In the genomic region with DNA sequence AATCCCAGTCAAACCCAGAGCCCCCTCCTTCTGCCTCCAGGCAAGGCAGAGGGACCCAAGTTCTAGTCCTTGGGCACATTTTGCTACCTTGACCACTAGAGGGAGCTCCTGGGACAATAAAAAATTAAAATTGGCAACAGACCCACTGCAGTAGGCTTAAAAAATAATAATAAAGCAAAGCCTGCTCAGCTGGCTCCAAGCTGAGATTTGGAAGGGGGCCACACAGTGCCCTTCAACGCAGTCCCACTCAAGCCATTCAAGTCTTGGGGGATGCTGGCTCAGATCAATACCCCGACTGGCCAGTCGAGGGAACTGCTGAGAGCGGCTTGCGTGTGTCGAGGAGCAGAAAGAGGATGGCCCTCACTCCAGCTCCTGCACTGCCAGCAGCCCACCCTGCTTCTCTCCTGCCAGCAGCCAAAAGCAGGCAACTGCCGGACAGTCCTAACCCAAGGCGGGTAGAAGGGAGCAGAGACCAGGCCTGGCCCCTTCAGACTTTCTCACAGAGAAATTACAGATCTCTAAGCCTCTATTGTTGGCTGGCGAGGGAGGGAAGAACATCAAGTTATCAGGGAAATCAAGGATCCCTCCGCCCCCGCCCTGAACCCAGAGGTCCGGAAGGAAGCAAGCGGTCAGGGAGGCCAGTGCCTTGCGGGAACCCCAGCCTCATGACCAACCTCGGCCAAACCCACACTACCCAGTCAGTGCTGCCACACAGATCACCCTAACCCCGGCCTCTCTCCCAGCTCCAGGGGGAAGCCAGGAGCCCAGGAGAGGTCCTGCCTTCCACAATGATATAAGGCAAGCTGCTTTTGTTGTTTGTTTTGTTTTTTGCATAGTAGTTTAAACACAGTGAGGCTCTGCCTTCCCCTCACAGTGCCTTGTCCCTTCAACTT, we compare ENCODE assay signal across 8 cellular contexts. TPM values are rescaled to one million over a fixed set of nuclear protein-coding genes. Genes with fewer than 3 reads are reported as not detected.
DNase-seq lines count a peak whose midpoint lies in the region; ATAC-seq, FAIRE-seq and TF ChIP-seq lines count a peak whose summit lies in the region.

No MANE protein-coding gene starts in this region.

- H4K20me1 ChIP-seq in keratinocyte (ENCODE audit: control insufficient read depth, extremely low read depth, insufficient read depth, low read length), result peaks cover 3% of the 10 kb centered on the region

- dilution Hi-C loops in keratinocyte (cut with MboI; ENCODE audit: extremely low pct_ligation_motif_present, low sequenced_read_pairs), result no loop called here

- H3K9me3 ChIP-seq in keratinocyte (ENCODE audit: control insufficient read depth, low read depth, low read length), result no peaks in the 10 kb centered on the region

- no peak overlapping the region for H2AFZ ChIP-seq in keratinocyte (ENCODE audit: control insufficient read depth, low read length)

- DNase-seq in GM03348 (ENCODE audit: low spot score) (peak; percentile 75), NCI-H128 (lab: John Stamatoyannopoulos, UW; ENCODE audit: unreplicated experiment) (peak; percentile 58), bronchial epithelial cell (ENCODE audit: low read depth) (peak; percentile 43), keratinocyte (ENCODE audit: low read depth, low spot score) (no peak)
- DNase-seq in stimulated activated CD4-positive, alpha-beta T cell treated with anti-CD3 and anti-CD28 coated beads, Interleukin-1b, Interleukin-23, amount 100 ng/mL, for 4 hours (ENCODE audit: low read depth in 2 of 2), result peak; percentile 20 to 69

- H3K27me3 ChIP-seq in bronchial epithelial cell (ENCODE audit: control insufficient read depth, insufficient read depth, low read length) (no peaks in the 10 kb centered on the region), keratinocyte (ENCODE audit: control insufficient read depth, extremely low read depth, insufficient read depth, low read length) (no peaks in the 10 kb centered on the region)

- TF ChIP-seq CTCF in VCaP (conservative IDR thresholded peaks at IDR 0.05) (peak; percentile 86), bronchial epithelial cell (IDR thresholded peaks at IDR 0.05; ENCODE audit: insufficient read depth, low read length, severe bottlenecking) (peak; percentile 63), keratinocyte (optimal IDR thresholded peaks at IDR 0.05 in 1 of 3, IDR thresholded peaks at IDR 0.05 in 1 of 3, conservative IDR thresholded peaks at IDR 0.05 in 1 of 3; ENCODE audit: extremely low read depth in 1 of 3, insufficient read depth in 2 of 3, low read length in 3 of 3) (peak; percentile 41 to 83 (median 56))

- no peak overlapping the region for H3K9ac ChIP-seq in keratinocyte (ENCODE audit: control insufficient read depth, extremely low read depth, insufficient read depth, low read length)

- no peaks in the 10 kb centered on the region for H3K9me1 ChIP-seq in keratinocyte (ENCODE audit: control insufficient read depth, extremely low read depth, insufficient read depth, low read length)

- FAIRE-seq in bronchial epithelial cell (lab: Jason Lieb, UNC) (no peak), keratinocyte (lab: Jason Lieb, UNC) (no peak)

- peaks cover 35% of the 10 kb centered on the region for H3K36me3 ChIP-seq in bronchial epithelial cell (ENCODE audit: control insufficient read depth, insufficient read depth, low read length)
- peaks cover 39 to 59% of the 10 kb centered on the region in 2 experiments for H3K36me3 ChIP-seq in keratinocyte (ENCODE audit: control insufficient read depth in 2 of 2, extremely low read depth in 1 of 2, insufficient read depth in 2 of 2, low read length in 2 of 2)

- H3K4me1 ChIP-seq in keratinocyte (ENCODE audit: control insufficient read depth, extremely low read depth, insufficient read depth, low read length), result peaks cover 17% of the 10 kb centered on the region

- H3K4me3 ChIP-seq in bronchial epithelial cell (ENCODE audit: low read depth, low read length) (no peak overlapping the region), keratinocyte (ENCODE audit: control insufficient read depth in 2 of 3, extremely low read depth in 1 of 3, insufficient read depth in 2 of 3, low read depth in 1 of 3, low read length in 3 of 3) (no peak overlapping the region)

- peaks cover 31% of the 10 kb centered on the region for H3K79me2 ChIP-seq in keratinocyte (ENCODE audit: control insufficient read depth, insufficient read depth, low read length)

- H3K27ac ChIP-seq in VCaP (peak overlapping the region; percentile 56), keratinocyte (ENCODE audit: control insufficient read depth, insufficient read depth, low read length) (no peak overlapping the region)

- ATAC-seq in GM21825 (IDR thresholded peaks at IDR 0.05; ENCODE audit: unreplicated experiment), result no peak
- ATAC-seq in GM19395 (IDR thresholded peaks at IDR 0.05; ENCODE audit: unreplicated experiment), result no peak

- H3K4me2 ChIP-seq in keratinocyte (ENCODE audit: control insufficient read depth, extremely low read depth, insufficient read depth, low read depth, low read length), result no peak overlapping the region

RNA-seq across cellular contexts. Expression of a gene that starts 4.9 kb away (rescaled TPM):
- 15.8 and 30.6 TPM in 2 replicates for total RNA-seq in bronchial epithelial cell
- polyA plus RNA-seq in keratinocyte, result 38.7 to 91.9 TPM (median 52.7 TPM) in 3 replicates
- polyA plus RNA-seq in keratinocyte (2011; ENCODE audit: low read depth), result 23.4 TPM
- 32.0 and 62.6 TPM in 2 replicates for polyA plus RNA-seq in keratinocyte (2011; cell fraction: cytosol; rRNA removed)
- 62.5 and 83.1 TPM in 2 replicates for polyA plus RNA-seq in keratinocyte (2011; cell fraction: nucleus; rRNA removed)
- 44.0 and 48.3 TPM in 2 replicates for polyA plus RNA-seq in keratinocyte (2012; ENCODE audit: low replicate concordance)
- 48.6 to 89.0 TPM (median 74.9 TPM) in 3 replicates for polyA minus RNA-seq in keratinocyte
- polyA minus RNA-seq in keratinocyte (2011; cell fraction: cytosol; rRNA and poly(A)+ RNA removed), result 91.9 TPM
- polyA minus RNA-seq in keratinocyte (2011; cell fraction: nucleus; rRNA and poly(A)+ RNA removed), result 65.3 and 76.2 TPM in 2 replicates

RNA-seq across cellular contexts. Expression of a gene that starts 47.8 kb away (rescaled TPM):
- not detected in 2 replicates for total RNA-seq in bronchial epithelial cell
- polyA plus RNA-seq in keratinocyte, result not detected in 3 replicates
- not detected for polyA plus RNA-seq in keratinocyte (2011; ENCODE audit: low read depth)
- not detected in 2 replicates for polyA plus RNA-seq in keratinocyte (2011; cell fraction: cytosol; rRNA removed)
- polyA plus RNA-seq in keratinocyte (2011; cell fraction: nucleus; rRNA removed), result not detected in 2 replicates
- not detected in 2 replicates for polyA plus RNA-seq in keratinocyte (2012; ENCODE audit: low replicate concordance)
- polyA minus RNA-seq in keratinocyte, result not detected in 3 replicates
- polyA minus RNA-seq in keratinocyte (2011; cell fraction: cytosol; rRNA and poly(A)+ RNA removed), result not detected
- polyA minus RNA-seq in keratinocyte (2011; cell fraction: nucleus; rRNA and poly(A)+ RNA removed), result not detected in 2 replicates

RNA-seq across cellular contexts. Expression of a gene that starts 49.2 kb away (rescaled TPM):
- total RNA-seq in bronchial epithelial cell, result 11.8 and 26.0 TPM in 2 replicates
- polyA plus RNA-seq in keratinocyte, result 55.0 to 61.5 TPM (median 57.9 TPM) in 3 replicates
- polyA plus RNA-seq in keratinocyte (2011; ENCODE audit: low read depth), result 124 TPM
- polyA plus RNA-seq in keratinocyte (2011; cell fraction: cytosol; rRNA removed), result 43.0 and 79.6 TPM in 2 replicates
- polyA plus RNA-seq in keratinocyte (2011; cell fraction: nucleus; rRNA removed), result 145 and 193 TPM in 2 replicates
- polyA plus RNA-seq in keratinocyte (2012; ENCODE audit: low replicate concordance), result 72.9 and 75.0 TPM in 2 replicates
- polyA minus RNA-seq in keratinocyte, result 106 to 194 TPM (median 118 TPM) in 3 replicates
- 127 TPM for polyA minus RNA-seq in keratinocyte (2011; cell fraction: cytosol; rRNA and poly(A)+ RNA removed)
- polyA minus RNA-seq in keratinocyte (2011; cell fraction: nucleus; rRNA and poly(A)+ RNA removed), result 82.3 and 144 TPM in 2 replicates
